In the genomic region with DNA sequence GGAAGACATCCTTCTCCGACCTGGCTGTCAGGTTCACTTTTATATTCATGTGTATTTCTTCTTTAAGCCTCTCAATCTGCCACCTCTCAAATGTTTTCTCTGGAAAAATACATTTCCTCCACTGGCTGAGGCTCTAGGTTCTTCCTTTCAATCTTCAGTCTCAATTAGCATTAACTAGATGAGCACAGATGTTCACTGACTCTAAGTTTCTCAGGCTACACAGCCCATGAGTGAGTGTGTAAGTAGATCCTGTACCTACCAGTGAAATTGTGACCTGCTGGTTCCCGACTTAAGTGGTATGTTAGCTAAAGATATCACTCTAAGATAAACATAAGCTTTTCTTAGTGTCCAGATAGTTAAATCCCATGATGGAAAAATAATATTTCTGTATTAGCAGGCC, we compare ENCODE assay signal across 15 cellular contexts.
A peak's percentile ranks its signal among the peaks of the same experiment; 100 is the strongest.
DNase-seq lines count a peak whose midpoint lies in the region; ATAC-seq and TF ChIP-seq lines count a peak whose summit lies in the region.
"Had no signal": no experiment of that assay in that cellular context is flagged by ENCODE, and none has a peak within 500 bp of the region (broad histone marks: within the 10 kb centered on the region; RNA-seq: fewer than 3 reads in every experiment).

No MANE protein-coding gene starts in this region.

- H3K36me3 Mint-ChIP-seq in stimulated activated memory B cell treated with anti-CD40 and anti-IgM and Interleukin-4, amounts not matched to agents 10 μg/mL and 1 μg/mL and 100 μg/mL, for 72 hours, result no peaks in the 10 kb centered on the region

- H3K4me3 Mint-ChIP-seq in stimulated activated memory B cell treated with anti-CD40 and anti-IgM and Interleukin-4, amounts not matched to agents 10 μg/mL and 1 μg/mL and 100 μg/mL, for 72 hours, result no peak overlapping the region

- no peak overlapping the region for H3K9ac ChIP-seq in subcutaneous abdominal adipose tissue (ENCODE audit: low read length in 5 of 5)

- peaks cover 13 to 37% (median 29%) of the 10 kb centered on the region in 5 donors for H3K4me1 ChIP-seq in subcutaneous abdominal adipose tissue (ENCODE audit: control insufficient read depth in 5 of 5, insufficient read depth in 5 of 5, low read length in 5 of 5)

- H3K27ac ChIP-seq in coronary artery (peak overlapping the region; percentile 71 to 89), subcutaneous abdominal adipose tissue (ENCODE audit: low read depth, low read length) (peak overlapping the region; percentile 77)

- peaks cover 0 to 8% (median 0%) of the 10 kb centered on the region in 5 donors for H3K9me3 ChIP-seq in subcutaneous abdominal adipose tissue (ENCODE audit: control insufficient read depth in 5 of 5, low read length in 5 of 5)
- H3K9me3 ChIP-seq: BE2C had no signal

- CTCF ChIA-PET in HEK293T (lab: Yijun Ruan, JAX), result no interaction called here

- H3K36me3 ChIP-seq in subcutaneous abdominal adipose tissue (ENCODE audit: control insufficient read depth in 5 of 5, insufficient read depth in 5 of 5, low read length in 5 of 5), result no peaks in the 10 kb centered on the region
- H3K36me3 ChIP-seq: BE2C had no signal

- TF ChIP-seq CTCF in coronary artery (IDR thresholded peaks at IDR 0.05), result no peak

- H3K9me3 Mint-ChIP-seq in stimulated activated memory B cell treated with anti-CD40 and anti-IgM and Interleukin-4, amounts not matched to agents 10 μg/mL and 1 μg/mL and 100 μg/mL, for 72 hours, result peaks cover 6% of the 10 kb centered on the region

- no peak overlapping the region for H3K27ac Mint-ChIP-seq in stimulated activated memory B cell treated with anti-CD40 and anti-IgM and Interleukin-4, amounts not matched to agents 10 μg/mL and 1 μg/mL and 100 μg/mL, for 72 hours

- H3K27me3 Mint-ChIP-seq in stimulated activated memory B cell treated with anti-CD40 and anti-IgM and Interleukin-4, amounts not matched to agents 10 μg/mL and 1 μg/mL and 100 μg/mL, for 72 hours, result no peaks in the 10 kb centered on the region

- H3K4me1 Mint-ChIP-seq in stimulated activated memory B cell treated with anti-CD40 and anti-IgM and Interleukin-4, amounts not matched to agents 10 μg/mL and 1 μg/mL and 100 μg/mL, for 72 hours, result no peaks in the 10 kb centered on the region

- ATAC-seq in stimulated activated memory B cell treated with anti-CD40 and anti-IgM and Interleukin-4, amounts not matched to agents 10 μg/mL and 1 μg/mL and 100 μg/mL, for 72 hours, result no peak
- ATAC-seq: K562 had no signal

- POLR2A ChIA-PET in HEK293T (lab: Yijun Ruan, JAX), result no interaction called here

- H3K27me3 ChIP-seq in subcutaneous abdominal adipose tissue (ENCODE audit: control insufficient read depth in 5 of 5, insufficient read depth in 4 of 5, low read length in 5 of 5), result no peaks in the 10 kb centered on the region
- H3K27me3 ChIP-seq: BE2C had no signal

- DNase-seq in DMS 273 (lab: John Stamatoyannopoulos, UW; ENCODE audit: unreplicated experiment) (peak; percentile 80), NCI-H524 treated with DMSO at 0.1 percent for 48 hours (lab: John Stamatoyannopoulos, UW) (peak; percentile 80), coronary artery (ENCODE audit: low spot score) (no peak), inferior parietal cortex (ENCODE audit: extremely low spot score) (no peak), HEK293T (ENCODE audit: extremely low spot score) (no peak)
- DNase-seq: DMS153, NCI-H1436 treated with DMSO at 0.1 percent for 48 hours, NCI-H2081 treated with DMSO at 0.1 percent for 48 hours, NCI-H345, NCI-H748 treated with DMSO at 0.1 percent for 48 hours, SHP77 treated with DMSO at 0.1 percent for 48 hours had no signal

- H3K4me3 ChIP-seq in coronary artery (no peak overlapping the region), subcutaneous abdominal adipose tissue (ENCODE audit: low read depth in 1 of 5, low read length in 5 of 5) (no peak overlapping the region)
- H3K4me3 ChIP-seq: K562 had no signal

TF ChIP-seq in HEK293T, 16 proteins besides CTCF, POLR2A, EP300 and RAD21:
- TF ChIP-seq SUZ12 (IDR thresholded peaks at IDR 0.05) (no peak), ARNT (IDR thresholded peaks at IDR 0.05) (no peak), TARDBP (IDR thresholded peaks at IDR 0.05) (no peak), ELF4 (IDR thresholded peaks at IDR 0.05) (no peak), BHLHE40 (IDR thresholded peaks at IDR 0.05; ENCODE audit: borderline replicate concordance) (no peak), LEF1 (IDR thresholded peaks at IDR 0.05; ENCODE audit: borderline replicate concordance) (no peak), ZNF384 (IDR thresholded peaks at IDR 0.05) (no peak)
TF ChIP-seq in HEK293T: peak in this region for 0.

Comparison
In these comparisons a context has a peak if more than half of its experiments do, and no peak if none do; other contexts are left out.
1. DNase-seq: peak in DMS 273 (single experiment) and NCI-H524 treated with DMSO at 0.1 percent for 48 hours (single experiment); none in coronary artery (single experiment), inferior parietal cortex (single experiment) and HEK293T (single experiment).